ENCODE assay signal across 8 cellular contexts in genomic region chr3:24185738-24186384, GRCh38.
DNase-seq lines count a peak whose midpoint lies in the region; ATAC-seq and TF ChIP-seq lines count a peak whose summit lies in the region.

No MANE protein-coding gene starts in this region.

- ATAC-seq in GM21529 (IDR thresholded peaks at IDR 0.05; ENCODE audit: unreplicated experiment) (peak; percentile 89), memory B cell (ENCODE audit: low read depth) (peak; percentile 53)

- WGBS in thyroid gland, 2 donors, result 37 to 42% methylated on average over 5 of the region's 5 CpGs

- H3K9me3 ChIP-seq in thyroid gland, result no peaks in the 10 kb centered on the region

- no peak overlapping the region for H3K4me3 ChIP-seq in thyroid gland (replicated peaks in 1 of 3)

- in situ Hi-C loops in SK-MEL-5 (cut with HindIII; ENCODE audit: low pct_unique_long_range_greater_than_20kb, low sequenced_read_pairs), result no loop called here

- peak; percentile 24 to 66 (median 52) for TF ChIP-seq CTCF in thyroid gland (IDR thresholded peaks at IDR 0.05)

- H3K27me3 ChIP-seq in thyroid gland, result no peaks in the 10 kb centered on the region

- no peak overlapping the region for H3K27ac ChIP-seq in thyroid gland

- H3K27ac Mint-ChIP-seq in memory B cell, result no peak overlapping the region

- no peak overlapping the region for H3K4me3 Mint-ChIP-seq in memory B cell

- H3K4me1 Mint-ChIP-seq in memory B cell, result no peaks in the 10 kb centered on the region

- peak; percentile 10 to 14 for DNase-seq in NOMO-1 (lab: John Stamatoyannopoulos, UW; ENCODE audit: unreplicated experiment in 2 of 2)
- no peak for DNase-seq in NOMO-1 treated with dmso at 0.1 percent for 144 hours (lab: John Stamatoyannopoulos, UW; ENCODE audit: unreplicated experiment)
- DNase-seq in HS-5 (ENCODE audit: low read depth), result peak; percentile 32
- peak; percentile 78 for DNase-seq in SK-MEL-5 (ENCODE audit: low read depth, low spot score)
- peak; percentile 52 for DNase-seq in ecto neural progenitor cell (ENCODE audit: low spot score)
- peak; percentile 2 to 10 for DNase-seq in memory B cell (ENCODE audit: low spot score in 2 of 2)
- peak; percentile 48 to 62 for DNase-seq in thyroid gland

- no peaks in the 10 kb centered on the region for H3K9me3 Mint-ChIP-seq in memory B cell

- H3K36me3 ChIP-seq in thyroid gland, result no peaks in the 10 kb centered on the region

- intact Hi-C loops in thyroid gland (cut with DNase I), result no loop called here

- no peak for TF ChIP-seq POLR2A in thyroid gland (IDR thresholded peaks at IDR 0.05)

- H3K36me3 Mint-ChIP-seq in memory B cell, result no peaks in the 10 kb centered on the region

- peaks cover 0 to 7% of the 10 kb centered on the region in 2 donors for H3K4me1 ChIP-seq in thyroid gland

- no peaks in the 10 kb centered on the region for H3K27me3 Mint-ChIP-seq in memory B cell
